31 cellular contexts compared by ENCODE assay signal in genomic region chr2:626491-627339, GRCh38. TPM values are rescaled to one million over a fixed set of nuclear protein-coding genes. Genes with fewer than 3 reads are reported as not detected.
DNase-seq lines count a peak whose midpoint lies in the region; ATAC-seq and TF ChIP-seq lines count a peak whose summit lies in the region.
"Had no signal": no experiment of that assay in that cellular context is flagged by ENCODE, and none has a peak within 500 bp of the region (broad histone marks: within the 10 kb centered on the region; RNA-seq: fewer than 3 reads in every experiment).

No MANE protein-coding gene starts in this region.

- no peaks in the 10 kb centered on the region for H3K36me3 Mint-ChIP-seq in neural progenitor cell
- H3K36me3 Mint-ChIP-seq: brain; CD8-positive, alpha-beta T cell had no signal

- no peak overlapping the region for H2AFZ ChIP-seq in neural progenitor cell (replicated peaks)
- H2AFZ ChIP-seq: hepatocyte, PC-9 had no signal

- H3K9ac ChIP-seq in neural progenitor cell, result no peak overlapping the region

- no peak overlapping the region for H3K27ac ChIP-seq in neural progenitor cell
- H3K27ac ChIP-seq: gastroesophageal sphincter, hepatocyte, pancreas, PC-9 had no signal

- H3K4me3 ChIP-seq in neural progenitor cell, result no peak overlapping the region
- H3K4me3 ChIP-seq: gastroesophageal sphincter, GM12878, hepatocyte, pancreas, PC-9 had no signal

- H3K4me3 Mint-ChIP-seq in neural progenitor cell, result peak overlapping the region; percentile 67
- H3K4me3 Mint-ChIP-seq: B cell; CD8-positive, alpha-beta T cell; nephron had no signal

- peaks cover 38% of the 10 kb centered on the region for H3K4me1 ChIP-seq in neural progenitor cell
- H3K4me1 ChIP-seq: gastroesophageal sphincter, pancreas had no signal

- peaks cover 8% of the 10 kb centered on the region for H3K27me3 Mint-ChIP-seq in neural progenitor cell (ENCODE audit: insufficient read depth, low read depth)

- DNase-seq in ELF-1 (ENCODE audit: low read depth, low spot score), result peak; percentile 15
- DNase-seq in NCI-H146 treated with DMSO at 0.1 percent for 48 hours (lab: John Stamatoyannopoulos, UW; ENCODE audit: unreplicated experiment), result peak; percentile 74
- DNase-seq in neural progenitor cell (ENCODE audit: low spot score), result peak; percentile 70
- no peak for DNase-seq in HuH-7.5 (ENCODE audit: low spot score)
- DNase-seq in DMS 273 (lab: John Stamatoyannopoulos, UW; ENCODE audit: unreplicated experiment), result no peak
- DNase-seq: ACHN; activated CD4-positive, alpha-beta T cell treated with anti-CD3 and anti-CD28 coated beads, Interleukin-2, amount 50 U/mL, for 4 hours; activated naive CD4-positive, alpha-beta T cell treated with anti-CD3 and anti-CD28 coated beads, Interleukin-2, amount 50 U/mL, for 16 hours; activated T-cell treated with anti-CD3 and anti-CD28 coated beads for 4 hours; dermis blood vessel endothelial cell; DMS 273 treated with DMSO at 0.1 percent for 48 hours; EL; Kasumi-1; NCI-H1436; NCI-H526; pancreas; PC-9; small intestine; stimulated activated naive CD8-positive, alpha-beta T cell treated with anti-CD3 and anti-CD28 coated beads, Interleukin-15, Interleukin-2, amounts not matched to agents 100 U/mL and 50 U/mL, for 24 hours; T-helper 2 cell had no signal

- peak overlapping the region; percentile 50 for H3K4me2 ChIP-seq in neural progenitor cell
- H3K4me2 ChIP-seq: hepatocyte, PC-9 had no signal

- no peak for ATAC-seq in SK-N-SH treated with all-trans-retinoic acid at 6 μM for 48 hours
- no peak for ATAC-seq in HG02970 (IDR thresholded peaks at IDR 0.05; ENCODE audit: low FRiP score, unreplicated experiment)
- ATAC-seq: CD8-positive, alpha-beta T cell; gastroesophageal sphincter; GM12878; HCT116; pancreas; stimulated activated naive CD8-positive, alpha-beta T cell treated with anti-CD3 and anti-CD28 coated beads, Interleukin-15, Interleukin-2, amounts not matched to agents 100 U/mL and 50 U/mL, for 24 hours had no signal

- H3K36me3 ChIP-seq in neural progenitor cell, result peaks cover 3% of the 10 kb centered on the region
- H3K36me3 ChIP-seq: gastroesophageal sphincter, pancreas had no signal

- H3K9me3 Mint-ChIP-seq in neural progenitor cell, result peaks cover 10% of the 10 kb centered on the region
- H3K9me3 Mint-ChIP-seq: CD8-positive, alpha-beta T cell; nephron had no signal

- peak overlapping the region; percentile 55 for H3K27ac Mint-ChIP-seq in neural progenitor cell
- H3K27ac Mint-ChIP-seq: activated T-helper 2 cell treated with anti-CD3 and anti-CD28 coated beads, Interferon-gamma antibody, Interleukin-2, Interleukin-4, amounts not matched to agents 10 μg/mL and 5 μg/mL and 100 μg/mL, durations not matched to agents 14 hours and 24 hours and 36 hours; B cell; CD8-positive, alpha-beta T cell had no signal

- no peaks in the 10 kb centered on the region for H3K79me2 ChIP-seq in neural progenitor cell (ENCODE audit: low read depth)
- H3K79me2 ChIP-seq: hepatocyte had no signal

- H3K4me1 Mint-ChIP-seq in neural progenitor cell, result peaks cover 32% of the 10 kb centered on the region
- H3K4me1 Mint-ChIP-seq: B cell had no signal

- H3K27me3 ChIP-seq in neural progenitor cell, result no peaks in the 10 kb centered on the region
- H3K27me3 ChIP-seq: hepatocyte, pancreas had no signal

- TF ChIP-seq CTCF in neural progenitor cell (IDR thresholded peaks at IDR 0.05), result no peak

- peaks cover 19% of the 10 kb centered on the region for H3F3A ChIP-seq in neural progenitor cell (ENCODE audit: low read depth)

- no peaks in the 10 kb centered on the region for H4K20me1 ChIP-seq in neural progenitor cell (ENCODE audit: low read depth)

- H3K9me3 ChIP-seq in neural progenitor cell (ENCODE audit: low read depth), result no peaks in the 10 kb centered on the region
- H3K9me3 ChIP-seq: gastroesophageal sphincter, pancreas had no signal

TF ChIP-seq in SK-N-SH treated with all-trans-retinoic acid at 6 μM for 48 hours, 23 proteins besides CTCF, POLR2A, EP300 and RAD21:
- TF ChIP-seq OSR1 (CRISPR knock-in tag; IDR thresholded peaks at IDR 0.05), result no peak
- 0 out of 2 replicates have a peak, but pooled peaks have one; percentile 21 for TF ChIP-seq TCF4 (CRISPR knock-in tag; IDR thresholded peaks at IDR 0.05; ENCODE audit: borderline replicate concordance)

RNA-seq across cellular contexts. Expression of gene TMEM18, which starts 50.5 kb away (rescaled TPM):
- total RNA-seq in neural progenitor cell (ENCODE audit: low replicate concordance), result 23.5 and 50.0 TPM in 2 replicates

Comparison
In these comparisons a context has a peak if more than half of its experiments do, and no peak if none do; other contexts are left out.
1. DNase-seq: peak in ELF-1 (single experiment), NCI-H146 treated with DMSO at 0.1 percent for 48 hours (single experiment) and neural progenitor cell (single experiment); none in HuH-7.5 (single experiment) and DMS 273 (single experiment).